In the genomic region with DNA sequence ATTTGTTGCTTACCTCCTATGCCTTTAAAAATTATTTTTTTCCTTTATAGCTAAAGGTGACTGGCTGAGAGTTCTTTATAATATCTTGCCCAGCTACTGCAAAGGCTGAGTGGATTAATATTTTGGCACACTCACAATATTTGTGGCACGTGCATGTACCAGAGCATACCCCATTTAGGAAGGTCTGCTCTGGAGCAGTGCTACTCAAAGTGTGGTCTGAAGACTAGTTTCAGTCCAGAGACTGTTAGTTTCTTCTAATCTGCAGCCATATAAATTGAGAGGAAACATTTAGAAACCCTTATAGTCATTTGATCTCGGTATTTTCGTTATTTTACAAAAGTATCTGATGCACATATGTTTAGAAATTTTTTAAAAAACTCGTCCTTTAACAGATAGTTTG, we compare ENCODE assay signal across 19 cellular contexts. TPM values are rescaled to one million over a fixed set of nuclear protein-coding genes. Genes with fewer than 3 reads are reported as not detected.
DNase-seq lines count a peak whose midpoint lies in the region; ATAC-seq and TF ChIP-seq lines count a peak whose summit lies in the region.
"Had no signal": no experiment of that assay in that cellular context is flagged by ENCODE, and none has a peak within 500 bp of the region (broad histone marks: within the 10 kb centered on the region; RNA-seq: fewer than 3 reads in every experiment).

No MANE protein-coding gene starts in this region.

- intact Hi-C loops in left ventricle myocardium inferior (cut with micrococcal nuclease) = no loop called here
- intact Hi-C loops in left ventricle myocardium superior (cut with micrococcal nuclease) = no loop called here
- intact Hi-C loops in ascending aorta (cut with DNase I) = no loop called here

- no peak overlapping the region for H3K4me2 ChIP-seq in osteoblast (ENCODE audit: insufficient read depth, low read length)

- H3K4me1 ChIP-seq in left ventricle myocardium inferior = peaks cover 49% of the 10 kb centered on the region
- peaks cover 21% of the 10 kb centered on the region for H3K4me1 ChIP-seq in osteoblast (ENCODE audit: insufficient read depth, low read length)
- H3K4me1 ChIP-seq in ascending aorta = peaks cover 0 to 21% of the 10 kb centered on the region in 2 donors

- TF ChIP-seq CTCF in left ventricle myocardium inferior (IDR thresholded peaks at IDR 0.05; ENCODE audit: borderline replicate concordance) (no peak), VCaP (conservative IDR thresholded peaks at IDR 0.05) (no peak), osteoblast (IDR thresholded peaks at IDR 0.05; ENCODE audit: extremely low read depth, low read depth, low read length) (no peak), ascending aorta (IDR thresholded peaks at IDR 0.05) (no peak), WERI-Rb-1 (IDR thresholded peaks at IDR 0.05; ENCODE audit: low read depth, low read length) (no peak)

- no peak overlapping the region for H3K4me3 ChIP-seq in left ventricle myocardium inferior
- no peak overlapping the region for H3K4me3 ChIP-seq in osteoblast (ENCODE audit: insufficient read depth, low read length)
- no peak overlapping the region for H3K4me3 ChIP-seq in ascending aorta
- H3K4me3 ChIP-seq in WERI-Rb-1 (ENCODE audit: low read depth, low read length) = no peak overlapping the region
- H3K4me3 ChIP-seq: BLaER1 treated with 17β-estradiol and CSF1 and Interleukin-3, amounts not matched to agents 10 nM and 100 nM; GM12878 had no signal

- H3K9me3 ChIP-seq in left ventricle myocardium inferior (replicated peaks) = no peaks in the 10 kb centered on the region
- H3K9me3 ChIP-seq in osteoblast (ENCODE audit: low read depth, low read length) = no peaks in the 10 kb centered on the region
- no peaks in the 10 kb centered on the region for H3K9me3 ChIP-seq in ascending aorta
- H3K9me3 ChIP-seq in WERI-Rb-1 (ENCODE audit: severe bottlenecking) = peaks cover 3% of the 10 kb centered on the region

- H3K27me3 ChIP-seq in left ventricle myocardium inferior (ENCODE audit: low read depth) (no peaks in the 10 kb centered on the region), osteoblast (ENCODE audit: insufficient read depth, low read length) (no peaks in the 10 kb centered on the region), ascending aorta (no peaks in the 10 kb centered on the region), WERI-Rb-1 (ENCODE audit: insufficient read depth, low read depth, severe bottlenecking) (no peaks in the 10 kb centered on the region)
- H3K27me3 ChIP-seq: BLaER1 treated with 17β-estradiol and CSF1 and Interleukin-3, amounts not matched to agents 10 nM and 100 nM had no signal

- no peak overlapping the region for H2AFZ ChIP-seq in osteoblast (ENCODE audit: low read length)

- H3K36me3 ChIP-seq in left ventricle myocardium inferior (no peaks in the 10 kb centered on the region), osteoblast (ENCODE audit: insufficient read depth, low read length) (no peaks in the 10 kb centered on the region), ascending aorta (no peaks in the 10 kb centered on the region), WERI-Rb-1 (no peaks in the 10 kb centered on the region)

- H3K79me2 ChIP-seq in osteoblast (ENCODE audit: insufficient read depth, low read length) = no peaks in the 10 kb centered on the region

- no peak for DNase-seq in left ventricle myocardium inferior
- DNase-seq in left ventricle myocardium superior = no peak
- peak; percentile 59 for DNase-seq in osteoblast (ENCODE audit: insufficient read length, low spot score, missing footprints)
- DNase-seq in superior temporal gyrus (ENCODE audit: extremely low spot score) = peak; percentile 1
- no peak for DNase-seq in ascending aorta (ENCODE audit: low spot score in 2 of 2)
- no peak for DNase-seq in WERI-Rb-1
- DNase-seq: 8988T; Calu3; CD8-positive, alpha-beta T cell; DND-41; EL; GOT3; H7; HFFc6 had no signal

- ATAC-seq in left ventricle myocardium superior = no peak
- no peak for ATAC-seq in HG02840 (IDR thresholded peaks at IDR 0.05; ENCODE audit: low FRiP score, unreplicated experiment)
- ATAC-seq: CD8-positive, alpha-beta T cell; GM12878; HCT116 had no signal

- H3K27ac ChIP-seq in left ventricle myocardium inferior (replicated peaks) = peak overlapping the region; percentile 34
- H3K27ac ChIP-seq in VCaP = peak overlapping the region; percentile 8; the same call in 1 of the 2 replicates
- H3K27ac ChIP-seq in osteoblast (ENCODE audit: low read depth, low read length) = no peak overlapping the region
- H3K27ac ChIP-seq in ascending aorta = no peak overlapping the region
- H3K27ac ChIP-seq in WERI-Rb-1 = no peak overlapping the region
- H3K27ac ChIP-seq: BLaER1 treated with 17β-estradiol and CSF1 and Interleukin-3, amounts not matched to agents 10 nM and 100 nM had no signal

- H4K20me1 ChIP-seq in osteoblast (ENCODE audit: insufficient read depth, low read length) = no peaks in the 10 kb centered on the region
- H4K20me1 ChIP-seq: BLaER1 treated with 17β-estradiol and CSF1 and Interleukin-3, amounts not matched to agents 10 nM and 100 nM had no signal

RNA-seq across cellular contexts. Expression of gene IFT81, which starts 51.0 kb away (rescaled TPM):
- total RNA-seq in left ventricle myocardium inferior (12.2 TPM), left ventricle myocardium superior (9.4 TPM), osteoblast (18.5 and 20.6 TPM in 2 replicates), ascending aorta (12.0 TPM)

Comparison
In these comparisons a context has a peak if more than half of its experiments do, and no peak if none do; other contexts are left out.
1. DNase-seq: peak in osteoblast (single experiment) and superior temporal gyrus (single experiment); none in left ventricle myocardium inferior (single experiment), left ventricle myocardium superior (single experiment), ascending aorta (0 of 2) and WERI-Rb-1 (single experiment).
2. H3K27ac ChIP-seq: peak in left ventricle myocardium inferior (single experiment) and VCaP (single experiment); none in osteoblast (single experiment), ascending aorta (0 of 2) and WERI-Rb-1 (single experiment).